17 cellular contexts compared by ENCODE assay signal in the genomic region with DNA sequence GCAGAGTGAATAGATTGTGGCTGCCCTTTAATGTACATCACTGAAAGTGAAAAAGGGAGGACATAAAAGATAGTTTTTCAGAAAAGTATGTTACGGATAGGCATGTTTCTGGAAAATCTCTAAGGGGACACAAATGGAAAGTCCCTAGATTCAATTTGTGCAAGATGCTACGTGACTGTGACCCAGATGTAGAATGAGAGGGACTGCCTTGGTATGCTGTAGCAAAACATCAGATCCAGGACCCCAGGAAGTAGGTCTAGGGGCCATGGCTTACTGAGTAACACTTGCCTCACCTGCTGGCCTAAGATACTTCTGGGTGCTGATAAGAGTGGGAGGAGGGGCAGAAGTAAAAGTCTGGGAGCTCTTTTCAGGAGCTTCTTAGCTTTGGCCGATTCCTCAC.
DNase-seq lines count a peak whose midpoint lies in the region; ATAC-seq, FAIRE-seq and TF ChIP-seq lines count a peak whose summit lies in the region.
"Had no signal": no experiment of that assay in that cellular context is flagged by ENCODE, and none has a peak within 500 bp of the region (broad histone marks: within the 10 kb centered on the region; RNA-seq: fewer than 3 reads in every experiment).

No MANE protein-coding gene starts in this region.

- H3K27me3 ChIP-seq in GM12878 (replicated peaks in 1 of 2; ENCODE audit: control insufficient read depth in 2 of 2, insufficient read depth in 2 of 2, low read length in 1 of 2) (no peaks in the 10 kb centered on the region), esophagus muscularis mucosa (no peaks in the 10 kb centered on the region), testis (no peaks in the 10 kb centered on the region)
- H3K27me3 ChIP-seq: BLaER1 treated with 17β-estradiol and CSF1 and Interleukin-3, amounts not matched to agents 10 nM and 100 nM had no signal

- CTCF ChIA-PET in GM12878 (lab: Yijun Ruan, JAX), result interaction anchor here (0.7 to 2.3 kb wide), 10 partner anchors 9 to 197 kb away, joined by 3 to 7 read pairs (median 4); no protein-coding TSS in a partner anchor

- H2AFZ ChIP-seq in GM12878 (ENCODE audit: control insufficient read depth, low read depth, low read length), result no peak overlapping the region

- in situ Hi-C loops in GM12878 (cut with MboI), result no loop called here

- TF ChIP-seq POLR2A in GM12878 (IDR thresholded peaks at IDR 0.05; ENCODE audit: low read depth, low read length) (no peak), esophagus muscularis mucosa (IDR thresholded peaks at IDR 0.05; ENCODE audit: low read depth) (no peak), testis (IDR thresholded peaks at IDR 0.05) (no peak)

- H3K9me3 ChIP-seq in GM12878 (replicated peaks; ENCODE audit: control insufficient read depth, insufficient read depth, low read length) (peaks cover 3% of the 10 kb centered on the region; the same call in 1 of the 3 replicates), esophagus muscularis mucosa (peaks cover 0 to 11% (median 5%) of the 10 kb centered on the region in 4 donors), testis (no peaks in the 10 kb centered on the region)

- TF ChIP-seq EP300 in GM12878 (IDR thresholded peaks at IDR 0.05; ENCODE audit: borderline replicate concordance in 1 of 2, control insufficient read depth in 1 of 2, low read depth in 2 of 2, low read length in 2 of 2) (no peak), esophagus muscularis mucosa (IDR thresholded peaks at IDR 0.05) (no peak)

- FAIRE-seq in GM12878 (lab: Jason Lieb, UNC), result no peak
- FAIRE-seq: GM12891, GM19239, H1 had no signal

- H3K27ac ChIP-seq in GM12878 (ENCODE audit: control insufficient read depth, insufficient read depth), result no peak overlapping the region
- no peak overlapping the region for H3K27ac ChIP-seq in esophagus muscularis mucosa (replicated peaks in 1 of 4)
- peak overlapping the region; percentile 49 for H3K27ac ChIP-seq in substantia nigra (ENCODE audit: low read depth, low read length, poor library complexity, severe bottlenecking)
- H3K27ac ChIP-seq in testis, result no peak overlapping the region
- H3K27ac ChIP-seq: 22Rv1; BLaER1 treated with 17β-estradiol and CSF1 and Interleukin-3, amounts not matched to agents 10 nM and 100 nM had no signal

- no peak overlapping the region for H3K4me2 ChIP-seq in GM12878 (ENCODE audit: control insufficient read depth, insufficient read depth)

- H3K36me3 ChIP-seq in GM12878 (ENCODE audit: control insufficient read depth in 2 of 2, insufficient read depth in 2 of 2, low read length in 1 of 2), result no peaks in the 10 kb centered on the region
- H3K36me3 ChIP-seq in esophagus muscularis mucosa, result no peaks in the 10 kb centered on the region
- H3K36me3 ChIP-seq in testis (ENCODE audit: low read depth, missing control alignments), result no peaks in the 10 kb centered on the region

- SMC1A ChIA-PET in GM12878 (lab: Charles Lee; ENCODE audit: uncharacterized antibody, unreplicated experiment), result interaction anchor here (0.6 to 8.6 kb wide), 13 partner anchors 9 to 645 kb away, joined by 3 to 123 read pairs (median 7); no protein-coding TSS in a partner anchor

- TF ChIP-seq RAD21 in GM12878 (IDR thresholded peaks at IDR 0.05; ENCODE audit: insufficient read depth, low read depth, low read length), result no peak

- POLR2A ChIA-PET in GM12878 (lab: Charles Lee), result interaction anchor here (1.0 to 1.3 kb wide), 3 partner anchors 9 to 29 kb away, joined by 3 read pairs; no protein-coding TSS in a partner anchor

- H3K4me1 ChIP-seq in GM12878 (ENCODE audit: control insufficient read depth, insufficient read depth, low read length), result no peaks in the 10 kb centered on the region
- H3K4me1 ChIP-seq in esophagus muscularis mucosa, result no peaks in the 10 kb centered on the region
- H3K4me1 ChIP-seq in testis, result no peaks in the 10 kb centered on the region

- no TSS peak for BruUV-seq in GM12878 (replicated peaks; lab: Mats Ljungman, UMichigan)

- RAD21 ChIA-PET in GM12878 (lab: Charles Lee; ENCODE audit: unreplicated experiment), result interaction anchor here (1.0 to 6.5 kb wide), 5 partner anchors 9 to 63 kb away, joined by 3 to 69 read pairs (median 6); no protein-coding TSS in a partner anchor

- no peak for TF ChIP-seq CTCF in GM12865 (IDR thresholded peaks at IDR 0.05; ENCODE audit: insufficient read depth, low read depth, low read length, missing control alignments)
- TF ChIP-seq CTCF in GM12878 (IDR thresholded peaks at IDR 0.05 in 2 of 3, conservative IDR thresholded peaks at IDR 0.05 in 1 of 3; ENCODE audit: control insufficient read depth in 2 of 3, extremely low read depth in 1 of 3, insufficient read depth in 1 of 3, low read depth in 3 of 3, low read length in 3 of 3), result no peak
- no peak for TF ChIP-seq CTCF in esophagus muscularis mucosa (IDR thresholded peaks at IDR 0.05)
- no peak for TF ChIP-seq CTCF in testis (IDR thresholded peaks at IDR 0.05)

- 23% methylated on average over 3 of the region's 3 CpGs for WGBS in GM12878 (ENCODE audit: insufficient coverage, insufficient replicate concordance, low lambda C conversion rate, missing lambda C conversion rate)
- 98% methylated on average over 3 of the region's 3 CpGs for WGBS in esophagus muscularis mucosa
- 86 to 95% methylated on average over 3 of the region's 3 CpGs for WGBS in testis, 2 donors

- no peak overlapping the region for H3K9ac ChIP-seq in GM12878 (ENCODE audit: control insufficient read depth, insufficient read depth, low read length)
- H3K9ac ChIP-seq: BLaER1 treated with 17β-estradiol and CSF1 and Interleukin-3, amounts not matched to agents 10 nM and 100 nM had no signal

- no peaks in the 10 kb centered on the region for H4K20me1 ChIP-seq in GM12878 (ENCODE audit: control insufficient read depth, insufficient read depth)
- H4K20me1 ChIP-seq: BLaER1 treated with 17β-estradiol and CSF1 and Interleukin-3, amounts not matched to agents 10 nM and 100 nM had no signal

- H3K4me3 ChIP-seq in GM12865 (ENCODE audit: low read depth, low read length) (no peak overlapping the region), GM12878 (no peak overlapping the region), esophagus muscularis mucosa (no peak overlapping the region), testis (no peak overlapping the region)
- H3K4me3 ChIP-seq: BLaER1 treated with 17β-estradiol and CSF1 and Interleukin-3, amounts not matched to agents 10 nM and 100 nM had no signal

- no peaks in the 10 kb centered on the region for H3K79me2 ChIP-seq in GM12878 (ENCODE audit: control insufficient read depth, insufficient read depth, low read length)

- intact Hi-C loops in GM12878 (cut with micrococcal nuclease; ENCODE audit: unreplicated experiment), result no loop called here
- intact Hi-C loops in esophagus muscularis mucosa (cut with DNase I), result no loop called here
- intact Hi-C loops in testis (cut with DNase I; ENCODE audit: low total_unique reads), result no loop called here

- DNase-seq in GM12865 (ENCODE audit: low read depth) (peak; percentile 34), GM12878 (ENCODE audit: low read depth, low spot score) (no peak), esophagus muscularis mucosa (ENCODE audit: extremely low spot score) (peak; percentile 66), substantia nigra (lab: John Stamatoyannopoulos, UW) (no peak), testis (no peak), UCSD-AML1 (lab: John Stamatoyannopoulos, UW; ENCODE audit: unreplicated experiment) (no peak), NCI-H2029 treated with DMSO at 0.1 percent for 48 hours (lab: John Stamatoyannopoulos, UW) (no peak)
- DNase-seq: Calu3; CD8-positive, alpha-beta T cell; DMS79 treated with DMSO at 0.1 percent for 48 hours; GF-D8; H9 had no signal

- ATAC-seq in GM12878, result peak; percentile 65
- ATAC-seq: CD8-positive, alpha-beta T cell had no signal

TF ChIP-seq in GM12878, 131 proteins besides CTCF, POLR2A, EP300 and RAD21 (continues in another document):
- TF ChIP-seq, protein P1, sequence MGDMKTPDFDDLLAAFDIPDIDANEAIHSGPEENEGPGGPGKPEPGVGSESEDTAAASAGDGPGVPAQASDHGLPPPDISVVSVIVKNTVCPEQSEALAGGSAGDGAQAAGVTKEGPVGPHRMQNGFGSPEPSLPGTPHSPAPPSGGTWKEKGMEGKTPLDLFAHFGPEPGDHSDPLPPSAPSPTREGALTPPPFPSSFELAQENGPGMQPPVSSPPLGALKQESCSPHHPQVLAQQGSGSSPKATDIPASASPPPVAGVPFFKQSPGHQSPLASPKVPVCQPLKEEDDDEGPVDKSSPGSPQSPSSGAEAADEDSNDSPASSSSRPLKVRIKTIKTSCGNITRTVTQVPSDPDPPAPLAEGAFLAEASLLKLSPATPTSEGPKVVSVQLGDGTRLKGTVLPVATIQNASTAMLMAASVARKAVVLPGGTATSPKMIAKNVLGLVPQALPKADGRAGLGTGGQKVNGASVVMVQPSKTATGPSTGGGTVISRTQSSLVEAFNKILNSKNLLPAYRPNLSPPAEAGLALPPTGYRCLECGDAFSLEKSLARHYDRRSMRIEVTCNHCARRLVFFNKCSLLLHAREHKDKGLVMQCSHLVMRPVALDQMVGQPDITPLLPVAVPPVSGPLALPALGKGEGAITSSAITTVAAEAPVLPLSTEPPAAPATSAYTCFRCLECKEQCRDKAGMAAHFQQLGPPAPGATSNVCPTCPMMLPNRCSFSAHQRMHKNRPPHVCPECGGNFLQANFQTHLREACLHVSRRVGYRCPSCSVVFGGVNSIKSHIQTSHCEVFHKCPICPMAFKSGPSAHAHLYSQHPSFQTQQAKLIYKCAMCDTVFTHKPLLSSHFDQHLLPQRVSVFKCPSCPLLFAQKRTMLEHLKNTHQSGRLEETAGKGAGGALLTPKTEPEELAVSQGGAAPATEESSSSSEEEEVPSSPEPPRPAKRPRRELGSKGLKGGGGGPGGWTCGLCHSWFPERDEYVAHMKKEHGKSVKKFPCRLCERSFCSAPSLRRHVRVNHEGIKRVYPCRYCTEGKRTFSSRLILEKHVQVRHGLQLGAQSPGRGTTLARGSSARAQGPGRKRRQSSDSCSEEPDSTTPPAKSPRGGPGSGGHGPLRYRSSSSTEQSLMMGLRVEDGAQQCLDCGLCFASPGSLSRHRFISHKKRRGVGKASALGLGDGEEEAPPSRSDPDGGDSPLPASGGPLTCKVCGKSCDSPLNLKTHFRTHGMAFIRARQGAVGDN (IDR thresholded peaks at IDR 0.05), result peak; percentile 55; the same call in 1 of the 2 replicates
- TF ChIP-seq PML (IDR thresholded peaks at IDR 0.05; ENCODE audit: low read length) (no peak), IKZF2 (IDR thresholded peaks at IDR 0.05) (peak in 1 of 2 experiments; percentile 19; a peak in 1 of 4 replicates), ATF7 (IDR thresholded peaks at IDR 0.05; ENCODE audit: low read depth) (no peak), TCF7 (IDR thresholded peaks at IDR 0.05; ENCODE audit: borderline replicate concordance) (no peak)

Comparison
In these comparisons a context has a peak if more than half of its experiments do, and no peak if none do; other contexts are left out.
1. DNase-seq: peak in GM12865 (single experiment) and esophagus muscularis mucosa (single experiment); none in GM12878 (single experiment), substantia nigra (0 of 49), testis (single experiment), UCSD-AML1 (single experiment) and NCI-H2029 treated with DMSO at 0.1 percent for 48 hours (single experiment).